In the genomic region with DNA sequence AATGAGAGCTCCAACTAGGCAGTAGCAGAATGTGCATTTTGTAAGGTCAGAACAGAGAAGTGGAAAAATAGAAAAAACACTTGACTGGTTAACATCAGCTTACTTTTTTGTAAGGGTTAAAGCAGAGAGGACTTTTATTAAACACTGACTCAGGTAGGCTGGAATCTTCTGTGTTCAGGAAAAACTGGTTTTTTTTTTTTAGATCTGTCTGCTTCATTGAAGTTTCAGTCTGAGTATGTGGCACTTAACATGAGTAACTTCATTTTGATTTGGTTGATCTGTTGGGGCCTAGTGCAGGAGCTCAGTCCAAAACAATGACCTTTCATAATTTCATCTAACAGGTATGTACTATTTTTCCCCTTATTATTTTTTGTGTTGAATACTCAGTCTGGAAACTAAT, we compare ENCODE assay signal across 28 cellular contexts.
DNase-seq lines count a peak whose midpoint lies in the region; ATAC-seq and TF ChIP-seq lines count a peak whose summit lies in the region.
"Had no signal": no experiment of that assay in that cellular context is flagged by ENCODE, and none has a peak within 500 bp of the region (broad histone marks: within the 10 kb centered on the region; RNA-seq: fewer than 3 reads in every experiment).

No MANE protein-coding gene starts in this region.

- H3K79me2 ChIP-seq in hepatocyte: no peaks in the 10 kb centered on the region
- H3K79me2 ChIP-seq in smooth muscle cell (ENCODE audit: low read depth): no peaks in the 10 kb centered on the region

- DNase-seq in DMS53 (lab: John Stamatoyannopoulos, UW): peak; percentile 47
- no peak for DNase-seq in DMS53 treated with DMSO at 0.1 percent for 48 hours (lab: John Stamatoyannopoulos, UW; ENCODE audit: unreplicated experiment)
- no peak for DNase-seq in T-helper 17 cell
- no peak for DNase-seq in hepatocyte (ENCODE audit: low spot score)
- DNase-seq in smooth muscle cell (lab: John Stamatoyannopoulos, UW; ENCODE audit: unreplicated experiment): no peak
- no peak for DNase-seq in superior temporal gyrus (ENCODE audit: extremely low spot score)
- no peak for DNase-seq in NCI-H69 (lab: John Stamatoyannopoulos, UW)
- DNase-seq: activated CD4-positive, alpha-beta T cell treated with anti-CD3 and anti-CD28 coated beads, Interleukin-2, amount 50 U/mL, for 1 hour; activated CD8-positive, alpha-beta memory T cell treated with anti-CD3 and anti-CD28 coated beads, Interleukin-2, amount 50 U/mL, for 48 hours; activated effector memory CD4-positive, alpha-beta T cell treated with Interleukin-2 at 50 U/mL for 16 hours; CD4-positive, alpha-beta memory T cell; left ventricle myocardium inferior; NCI-H1417; NCI-H2171; NCI-H526; nephron progenitor cell; posterior cingulate gyrus; stimulated activated CD4-positive, alpha-beta T cell treated with anti-CD3 and anti-CD28 coated beads, Interleukin-2, amount 100 ng/mL, for 24 hours; T-helper 2 cell; testis had no signal

- peak overlapping the region; percentile 43 for H3K27ac Mint-ChIP-seq in T-helper 17 cell
- H3K27ac Mint-ChIP-seq: CD4-positive, alpha-beta memory T cell; IgD-negative memory B cell; nephron progenitor cell; stimulated activated memory B cell treated with anti-CD40 and anti-IgM and Interleukin-4, amounts not matched to agents 10 μg/mL and 1 μg/mL and 100 μg/mL, for 72 hours had no signal

- H3K4me1 Mint-ChIP-seq in T-helper 17 cell: no peaks in the 10 kb centered on the region
- H3K4me1 Mint-ChIP-seq: CD4-positive, alpha-beta memory T cell; IgD-negative memory B cell; nephron progenitor cell; stimulated activated memory B cell treated with anti-CD40 and anti-IgM and Interleukin-4, amounts not matched to agents 10 μg/mL and 1 μg/mL and 100 μg/mL, for 72 hours had no signal

- no peaks in the 10 kb centered on the region for H3K9me2 ChIP-seq in hepatocyte (replicated peaks; ENCODE audit: insufficient read depth)

- no peaks in the 10 kb centered on the region for H3K36me3 ChIP-seq in hepatocyte (replicated peaks; ENCODE audit: insufficient read depth, low read depth)
- no peaks in the 10 kb centered on the region for H3K36me3 ChIP-seq in smooth muscle cell (ENCODE audit: low read depth)
- H3K36me3 ChIP-seq: breast epithelium, left ventricle myocardium inferior had no signal

- no peaks in the 10 kb centered on the region for H3F3A ChIP-seq in smooth muscle cell (ENCODE audit: low read depth)

- H3K27me3 ChIP-seq in hepatocyte (no peaks in the 10 kb centered on the region), smooth muscle cell (ENCODE audit: low read depth) (no peaks in the 10 kb centered on the region)
- H3K27me3 ChIP-seq: breast epithelium, testis had no signal

- peak overlapping the region; percentile 7 for H3K9ac ChIP-seq in smooth muscle cell (ENCODE audit: low read depth)

- H3K27ac ChIP-seq in hepatocyte (peak overlapping the region; percentile 56), smooth muscle cell (ENCODE audit: low read depth) (peak overlapping the region; percentile 78)
- H3K27ac ChIP-seq: 22Rv1, breast epithelium, coronary artery, left ventricle myocardium inferior, RWPE1, SK-N-MC, testis had no signal

- no peak overlapping the region for H2AFZ ChIP-seq in hepatocyte
- no peak overlapping the region for H2AFZ ChIP-seq in smooth muscle cell (ENCODE audit: low read depth)

- no peak overlapping the region for H3K4me2 ChIP-seq in hepatocyte
- no peak overlapping the region for H3K4me2 ChIP-seq in smooth muscle cell

- H3K4me3 Mint-ChIP-seq in T-helper 17 cell: peak overlapping the region; percentile 19
- H3K4me3 Mint-ChIP-seq: CD4-positive, alpha-beta memory T cell; IgD-negative memory B cell; nephron progenitor cell; stimulated activated memory B cell treated with anti-CD40 and anti-IgM and Interleukin-4, amounts not matched to agents 10 μg/mL and 1 μg/mL and 100 μg/mL, for 72 hours had no signal

- no peaks in the 10 kb centered on the region for H3K36me3 Mint-ChIP-seq in T-helper 17 cell (ENCODE audit: low read depth)
- H3K36me3 Mint-ChIP-seq: CD4-positive, alpha-beta memory T cell; stimulated activated memory B cell treated with anti-CD40 and anti-IgM and Interleukin-4, amounts not matched to agents 10 μg/mL and 1 μg/mL and 100 μg/mL, for 72 hours had no signal

- H4K20me1 ChIP-seq in hepatocyte (ENCODE audit: insufficient read depth, poor library complexity, severe bottlenecking) (no peaks in the 10 kb centered on the region), smooth muscle cell (ENCODE audit: low read depth) (no peaks in the 10 kb centered on the region)

- TF ChIP-seq CTCF in hepatocyte (IDR thresholded peaks at IDR 0.05; ENCODE audit: poor library complexity) (no peak), smooth muscle cell (IDR thresholded peaks at IDR 0.05; ENCODE audit: borderline replicate concordance, insufficient read depth, poor library complexity, severe bottlenecking) (no peak)

- no peak overlapping the region for H3K4me3 ChIP-seq in hepatocyte
- no peak overlapping the region for H3K4me3 ChIP-seq in smooth muscle cell
- H3K4me3 ChIP-seq: breast epithelium, coronary artery, left ventricle myocardium inferior, SK-N-MC, testis had no signal

- ATAC-seq in T-helper 17 cell (no peak), HG02759 (IDR thresholded peaks at IDR 0.05; ENCODE audit: unreplicated experiment) (no peak)
- ATAC-seq: stimulated activated memory B cell treated with anti-CD40 and anti-IgM and Interleukin-4, amounts not matched to agents 10 μg/mL and 1 μg/mL and 100 μg/mL, for 72 hours had no signal

- H3K4me1 ChIP-seq in hepatocyte (ENCODE audit: insufficient read depth) (no peaks in the 10 kb centered on the region), smooth muscle cell (ENCODE audit: low read depth) (peaks cover 15% of the 10 kb centered on the region)
- H3K4me1 ChIP-seq: breast epithelium, left ventricle myocardium inferior, testis had no signal

- no peaks in the 10 kb centered on the region for H3K27me3 Mint-ChIP-seq in T-helper 17 cell
- H3K27me3 Mint-ChIP-seq: CD4-positive, alpha-beta memory T cell; IgD-negative memory B cell; stimulated activated memory B cell treated with anti-CD40 and anti-IgM and Interleukin-4, amounts not matched to agents 10 μg/mL and 1 μg/mL and 100 μg/mL, for 72 hours had no signal

- no peaks in the 10 kb centered on the region for H3K9me3 ChIP-seq in T-helper 17 cell (ENCODE audit: control insufficient read depth, low read length, poor library complexity, severe bottlenecking)
- no peaks in the 10 kb centered on the region for H3K9me3 ChIP-seq in hepatocyte (ENCODE audit: low read depth)
- no peaks in the 10 kb centered on the region for H3K9me3 ChIP-seq in smooth muscle cell (replicated peaks; ENCODE audit: low read depth)
- H3K9me3 ChIP-seq: breast epithelium, testis had no signal
